3 cellular contexts compared by ENCODE assay signal in the genomic region with DNA sequence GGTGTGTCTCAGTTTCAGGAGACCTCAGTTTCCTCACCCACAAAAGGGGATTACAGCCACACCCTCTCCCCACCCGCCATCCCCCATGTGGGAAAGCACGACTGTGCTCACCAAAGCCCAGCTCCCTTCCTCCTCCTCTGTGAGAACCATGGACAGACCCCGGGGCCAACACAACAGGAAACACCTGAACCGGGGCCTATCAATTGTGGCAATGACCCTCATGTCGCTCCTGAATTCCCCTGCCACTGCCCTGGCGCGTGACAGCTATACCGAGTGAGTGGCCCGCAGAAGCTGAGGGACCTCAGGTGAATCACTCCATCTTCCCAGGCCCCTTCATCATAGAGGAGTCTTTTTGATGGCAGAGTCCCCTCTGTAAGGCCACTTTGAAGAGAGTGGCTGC.
A peak's percentile ranks its signal among the peaks of the same experiment; 100 is the strongest.
TF ChIP-seq lines count a peak whose summit lies in the region.

No MANE protein-coding gene starts in this region.

TF ChIP-seq in liver, 16 proteins besides CTCF, POLR2A, EP300 and RAD21:
- peak; percentile 21 for TF ChIP-seq NR2F2 (IDR thresholded peaks at IDR 0.05)
- no peak for TF ChIP-seq SP1 (IDR thresholded peaks at IDR 0.05)

TF ChIP-seq in HepG2, 621 proteins besides CTCF, POLR2A, EP300 and RAD21:
- TF ChIP-seq TP53 (CRISPR knock-in tag; conservative IDR thresholded peaks at IDR 0.05) (no peak), REXO4 (CRISPR knock-in tag; IDR thresholded peaks at IDR 0.05; ENCODE audit: borderline replicate concordance) (no peak)
TF ChIP-seq in HepG2: peak in this region for 0.

TF ChIP-seq in endothelial cell of umbilical vein, 7 proteins besides CTCF, POLR2A, EP300 and RAD21:
- TF ChIP-seq MYC (IDR thresholded peaks at IDR 0.05; ENCODE audit: low read depth, low read length) (no peak), EZH2 (IDR thresholded peaks at IDR 0.05; ENCODE audit: borderline replicate concordance, low read depth, low read length, severe bottlenecking) (no peak), GATA2 (IDR thresholded peaks at IDR 0.05; ENCODE audit: insufficient read depth, insufficient read length, low read depth, low read length) (no peak), FOS (IDR thresholded peaks at IDR 0.05; ENCODE audit: borderline replicate concordance, insufficient read depth, low read length) (no peak), JUN (IDR thresholded peaks at IDR 0.05; ENCODE audit: borderline replicate concordance, insufficient read depth, insufficient read length, low read depth) (no peak), MAX (IDR thresholded peaks at IDR 0.05; ENCODE audit: insufficient read depth, insufficient read length) (no peak), POLR2AphosphoS5 (IDR thresholded peaks at IDR 0.05; ENCODE audit: insufficient read depth, low read depth, low read length) (no peak)
